25 cellular contexts compared by ENCODE assay signal in the genomic region with DNA sequence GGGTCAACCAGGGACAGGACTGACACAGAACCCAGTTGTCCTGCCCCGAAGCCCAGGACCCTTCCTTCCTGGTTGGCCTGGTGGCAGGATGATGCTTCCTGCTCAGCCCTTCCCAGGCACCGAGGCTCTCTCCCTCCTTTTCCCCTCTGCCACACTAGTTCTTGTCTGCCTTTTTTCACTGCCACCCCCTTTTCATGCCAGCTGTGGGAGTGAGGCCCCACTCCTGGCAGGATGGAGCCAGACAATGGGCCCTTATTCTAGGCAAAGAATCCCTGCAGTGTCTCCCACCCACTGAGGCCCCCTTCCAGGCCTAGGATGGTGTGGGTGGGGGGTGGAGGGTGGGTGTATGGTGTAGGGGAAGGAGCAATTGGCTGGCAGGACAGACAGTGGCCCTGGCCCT. TPM values are rescaled to one million over a fixed set of nuclear protein-coding genes. Genes with fewer than 3 reads are reported as not detected.
DNase-seq lines count a peak whose midpoint lies in the region; ATAC-seq and TF ChIP-seq lines count a peak whose summit lies in the region.
"Had no signal": no experiment of that assay in that cellular context is flagged by ENCODE, and none has a peak within 500 bp of the region (broad histone marks: within the 10 kb centered on the region; RNA-seq: fewer than 3 reads in every experiment).

No MANE protein-coding gene starts in this region.

- H3K4me3 ChIP-seq in parathyroid adenoma (ENCODE audit: low read depth, low read length), result no peak overlapping the region
- H3K4me3 ChIP-seq: body of pancreas, K562, mucosa of descending colon had no signal

- peaks cover 11% of the 10 kb centered on the region for H3K79me2 ChIP-seq in parathyroid adenoma

- no peak for ATAC-seq in activated T-helper 17 cell treated with anti-CD3 and anti-CD28 coated beads, Interleukin-2, amount 50 U/mL, for 72 hours (replicated peaks)
- no peak for ATAC-seq in HG02970 (IDR thresholded peaks at IDR 0.05; ENCODE audit: low FRiP score, unreplicated experiment)
- ATAC-seq: activated CD8-positive, alpha-beta T cell treated with anti-CD3 and anti-CD28 coated beads, Interleukin-2, amount 10 ng/mL, durations not matched to agents 7 days and 5 days; body of pancreas; lower lobe of right lung; mucosa of descending colon; natural killer cell treated with Interleukin-12 subunit alpha and Interleukin-12 subunit beta and Interleukin-15 and Interleukin-18, amount 100 ng/mL, for 72 hours; Right ventricle myocardium inferior had no signal

- peak; percentile 38 to 49 for DNase-seq in hippocampal formation (lab: John Stamatoyannopoulos, UW)
- no peak for DNase-seq in GM13977 (ENCODE audit: low spot score)
- DNase-seq in RWPE1 (ENCODE audit: low spot score), result no peak
- DNase-seq in UCSD-AML1 (lab: John Stamatoyannopoulos, UW; ENCODE audit: unreplicated experiment), result no peak
- DNase-seq: activated CD8-positive, alpha-beta T cell treated with anti-CD3 and anti-CD28 coated beads, Interleukin-2, amount 10 ng/mL, durations not matched to agents 7 days and 5 days; activated effector memory CD4-positive, alpha-beta T cell treated with anti-CD3 and anti-CD28 coated beads, Interleukin-2, amount 50 U/mL, for 16 hours; activated naive CD8-positive, alpha-beta T cell treated with anti-CD3 and anti-CD28 coated beads for 36 hours; body of pancreas; HCEC 1CT; kidney glomerular epithelial cell; lower lobe of right lung; mucosa of descending colon; NCI-H2081 treated with DMSO at 0.1 percent for 48 hours; stimulated activated naive CD4-positive, alpha-beta T cell; T-helper 2 cell had no signal

- TF ChIP-seq CTCF in 22Rv1 (IDR thresholded peaks at IDR 0.05) (no peak), parathyroid adenoma (IDR thresholded peaks at IDR 0.05) (no peak), GM13977 (IDR thresholded peaks at IDR 0.05; ENCODE audit: extremely low read depth, insufficient read depth, missing control alignments) (no peak), RWPE1 (conservative IDR thresholded peaks at IDR 0.05; ENCODE audit: low read depth) (no peak)

- no peaks in the 10 kb centered on the region for H3K27me3 ChIP-seq in parathyroid adenoma (ENCODE audit: control insufficient read depth, insufficient read depth, low read length)
- H3K27me3 ChIP-seq: body of pancreas had no signal

- in situ Hi-C loops in GM13977 (cut with MboI; ENCODE audit: low pct_unique_long_range_greater_than_20kb, low sequenced_read_pairs, unreplicated experiment), result no loop called here

- CTCF ChIA-PET in RWPE1 (lab: Yijun Ruan, JAX), result interaction anchor here (0.6 kb wide), 1 partner anchor 13 kb away, joined by 3 read pairs; no protein-coding TSS in a partner anchor

- H3K27ac ChIP-seq in 22Rv1 (peak overlapping the region; percentile 87), parathyroid adenoma (peak overlapping the region; percentile 89), RWPE1 (no peak overlapping the region)
- H3K27ac ChIP-seq: body of pancreas, lower lobe of right lung, thoracic aorta had no signal

- no peak overlapping the region for H3K9ac ChIP-seq in parathyroid adenoma

- H3K9me3 Mint-ChIP-seq in activated T-helper 17 cell treated with anti-CD3 and anti-CD28 coated beads, Interleukin-2, amount 50 U/mL, for 72 hours, result no peaks in the 10 kb centered on the region
- H3K9me3 Mint-ChIP-seq: activated naive CD8-positive, alpha-beta T cell treated with anti-CD3 and anti-CD28 coated beads for 36 hours had no signal

- no peak overlapping the region for H2AFZ ChIP-seq in parathyroid adenoma

- H3K4me1 Mint-ChIP-seq in activated T-helper 17 cell treated with anti-CD3 and anti-CD28 coated beads, Interleukin-2, amount 50 U/mL, for 72 hours, result peaks cover 25% of the 10 kb centered on the region

- no peaks in the 10 kb centered on the region for H3K9me3 ChIP-seq in parathyroid adenoma (ENCODE audit: control insufficient read depth, low read length)
- H3K9me3 ChIP-seq: body of pancreas, lower lobe of right lung, mucosa of descending colon, thoracic aorta had no signal

- no peak overlapping the region for H3K27ac Mint-ChIP-seq in activated T-helper 17 cell treated with anti-CD3 and anti-CD28 coated beads, Interleukin-2, amount 50 U/mL, for 72 hours
- H3K27ac Mint-ChIP-seq: activated CD8-positive, alpha-beta T cell treated with anti-CD3 and anti-CD28 coated beads, Interleukin-2, amount 10 ng/mL, durations not matched to agents 7 days and 5 days; activated naive CD8-positive, alpha-beta T cell treated with anti-CD3 and anti-CD28 coated beads for 36 hours; B cell; natural killer cell treated with Interleukin-12 subunit alpha and Interleukin-12 subunit beta and Interleukin-15 and Interleukin-18, amount 100 ng/mL, for 72 hours had no signal

- no peak overlapping the region for H3K4me2 ChIP-seq in parathyroid adenoma (ENCODE audit: low read length)

- no peaks in the 10 kb centered on the region for H3K36me3 Mint-ChIP-seq in activated T-helper 17 cell treated with anti-CD3 and anti-CD28 coated beads, Interleukin-2, amount 50 U/mL, for 72 hours (ENCODE audit: low read depth)
- H3K36me3 Mint-ChIP-seq: activated naive CD8-positive, alpha-beta T cell treated with anti-CD3 and anti-CD28 coated beads for 36 hours; natural killer cell treated with Interleukin-12 subunit alpha and Interleukin-12 subunit beta and Interleukin-15 and Interleukin-18, amount 100 ng/mL, for 72 hours had no signal

- peaks cover 16% of the 10 kb centered on the region for H3K27me3 Mint-ChIP-seq in activated T-helper 17 cell treated with anti-CD3 and anti-CD28 coated beads, Interleukin-2, amount 50 U/mL, for 72 hours

- peaks cover 2% of the 10 kb centered on the region for H3K4me1 ChIP-seq in parathyroid adenoma

- no peaks in the 10 kb centered on the region for H3K36me3 ChIP-seq in parathyroid adenoma (ENCODE audit: control insufficient read depth, insufficient read depth, low read length)
- H3K36me3 ChIP-seq: lower lobe of right lung, thoracic aorta had no signal

- POLR2A ChIA-PET in RWPE1 (lab: Yijun Ruan, JAX; ENCODE audit: low non-redundant PET), result no interaction called here

- peak overlapping the region; percentile 91 for H3K4me3 Mint-ChIP-seq in activated T-helper 17 cell treated with anti-CD3 and anti-CD28 coated beads, Interleukin-2, amount 50 U/mL, for 72 hours

RNA-seq across cellular contexts. Expression of a gene that starts 1.1 kb away (rescaled TPM):
- 1 to 10 TPM; 5.1 to 5.3 TPM for total RNA-seq in activated T-helper 17 cell treated with anti-CD3 and anti-CD28 coated beads, Interleukin-2, amount 50 U/mL, for 72 hours

RNA-seq across cellular contexts. Expression of a gene that starts 29.2 kb away (rescaled TPM):
- 10 to 100 TPM; 24.2 to 27.5 TPM for total RNA-seq in activated T-helper 17 cell treated with anti-CD3 and anti-CD28 coated beads, Interleukin-2, amount 50 U/mL, for 72 hours

RNA-seq across cellular contexts. Expression of a gene that starts 37.7 kb away (rescaled TPM):
- total RNA-seq in activated T-helper 17 cell treated with anti-CD3 and anti-CD28 coated beads, Interleukin-2, amount 50 U/mL, for 72 hours, result 1 to 10 TPM; 2.4 to 9.6 TPM
- total RNA-seq: MCF 10A had no signal

RNA-seq across cellular contexts. Expression of a gene that starts 56.4 kb away (rescaled TPM):
- 100 to 1,000 TPM; 242 to 337 TPM for total RNA-seq in activated T-helper 17 cell treated with anti-CD3 and anti-CD28 coated beads, Interleukin-2, amount 50 U/mL, for 72 hours

Comparison
In these comparisons a context has a peak if more than half of its experiments do, and no peak if none do; other contexts are left out.
1. DNase-seq: peak in hippocampal formation (2 of 2); none in GM13977 (single experiment), RWPE1 (single experiment) and UCSD-AML1 (single experiment).